Comparison of ENCODE assay signal across 8 cellular contexts in genomic region chr10:119301397-119301796, GRCh38.
DNase-seq lines count a peak whose midpoint lies in the region; ATAC-seq, FAIRE-seq and TF ChIP-seq lines count a peak whose summit lies in the region.

No MANE protein-coding gene starts in this region.

- H3K4me3 ChIP-seq in stomach: no peak overlapping the region
- H3K4me3 ChIP-seq in small intestine (ENCODE audit: low read depth in 1 of 2, low read length in 2 of 2): no peak overlapping the region
- H3K4me3 ChIP-seq in prostate gland: no peak overlapping the region

- TF ChIP-seq POLR2A in stomach (IDR thresholded peaks at IDR 0.05): no peak
- no peak for TF ChIP-seq POLR2A in prostate gland (IDR thresholded peaks at IDR 0.05)

- H3K27me3 Mint-ChIP-seq in activated T-helper 2 cell treated with anti-CD3 and anti-CD28 coated beads, Interferon-gamma antibody, Interleukin-2, Interleukin-4, amounts not matched to agents 10 μg/mL and 5 μg/mL and 100 μg/mL, durations not matched to agents 14 hours and 24 hours and 36 hours (ENCODE audit: low read depth): no peaks in the 10 kb centered on the region
- no peaks in the 10 kb centered on the region for H3K27me3 Mint-ChIP-seq in naive thymus-derived CD8-positive, alpha-beta T cell

- no peak for TF ChIP-seq EP300 in stomach (IDR thresholded peaks at IDR 0.05)

- H3K9me3 Mint-ChIP-seq in activated T-helper 2 cell treated with anti-CD3 and anti-CD28 coated beads, Interferon-gamma antibody, Interleukin-2, Interleukin-4, amounts not matched to agents 10 μg/mL and 5 μg/mL and 100 μg/mL, durations not matched to agents 14 hours and 24 hours and 36 hours: peaks cover 13% of the 10 kb centered on the region
- H3K9me3 Mint-ChIP-seq in naive thymus-derived CD8-positive, alpha-beta T cell: peaks cover 0 to 9% (median 3%) of the 10 kb centered on the region in 9 donors

- peaks cover 26% of the 10 kb centered on the region for H3K36me3 Mint-ChIP-seq in activated T-helper 2 cell treated with anti-CD3 and anti-CD28 coated beads, Interferon-gamma antibody, Interleukin-2, Interleukin-4, amounts not matched to agents 10 μg/mL and 5 μg/mL and 100 μg/mL, durations not matched to agents 14 hours and 24 hours and 36 hours (ENCODE audit: low read depth)
- H3K36me3 Mint-ChIP-seq in naive thymus-derived CD8-positive, alpha-beta T cell: peaks cover 2 to 9% (median 6%) of the 10 kb centered on the region in 3 donors

- ATAC-seq in naive thymus-derived CD8-positive, alpha-beta T cell: peak; percentile 63 to 78

- intact Hi-C loops in activated T-helper 2 cell treated with anti-CD3 and anti-CD28 coated beads, Interferon-gamma antibody, Interleukin-2, Interleukin-4, amounts not matched to agents 10 μg/mL and 5 μg/mL and 100 μg/mL, durations not matched to agents 14 hours and 24 hours and 36 hours (cut with micrococcal nuclease): loop anchor here (1.0 to 5.0 kb wide), 4 partner anchors 14 to 241 kb away; partner anchors contain the start of gene RGS10
- intact Hi-C loops in stomach (cut with DNase I; ENCODE audit: low total_unique reads) (no loop called here), prostate gland (cut with DNase I) (no loop called here)

- H3K4me1 Mint-ChIP-seq in activated T-helper 2 cell treated with anti-CD3 and anti-CD28 coated beads, Interferon-gamma antibody, Interleukin-2, Interleukin-4, amounts not matched to agents 10 μg/mL and 5 μg/mL and 100 μg/mL, durations not matched to agents 14 hours and 24 hours and 36 hours (ENCODE audit: low read depth): peaks cover 68% of the 10 kb centered on the region
- H3K4me1 Mint-ChIP-seq in naive thymus-derived CD8-positive, alpha-beta T cell: peaks cover 38 to 80% (median 70%) of the 10 kb centered on the region in 4 donors

- POLR2A ChIA-PET in naive thymus-derived CD8-positive, alpha-beta T cell (lab: Charles Lee): interaction anchor here (0.6 to 1.6 kb wide), 7 partner anchors 12 to 206 kb away, joined by 3 to 16 read pairs (median 4); partner anchors contain the start of gene GRK5

- H3K36me3 ChIP-seq in stomach: peaks cover 0 to 4% (median 0%) of the 10 kb centered on the region in 4 donors
- H3K36me3 ChIP-seq in small intestine (ENCODE audit: control insufficient read depth in 2 of 2, insufficient read depth in 2 of 2, low read length in 2 of 2): no peaks in the 10 kb centered on the region
- no peaks in the 10 kb centered on the region for H3K36me3 ChIP-seq in prostate gland

- WGBS in stomach, 5 donors: 52 to 63% (median 56%) methylated on average over 8 of the region's 8 CpGs
- 57 to 71% (median 61%) methylated on average over 8 of the region's 8 CpGs for WGBS in small intestine, 3 donors
- 72% methylated on average over 8 of the region's 8 CpGs for WGBS in prostate gland

- peak overlapping the region; percentile 63 to 81 (median 78) for H3K27ac ChIP-seq in stomach
- peak overlapping the region in 1 of 2 donors; percentile 53 for H3K27ac ChIP-seq in small intestine (ENCODE audit: low read depth in 1 of 2, low read length in 1 of 2)
- peak overlapping the region in 1 of 2 donors; percentile 34 for H3K27ac ChIP-seq in prostate gland

- H3K27me3 ChIP-seq in stomach (no peaks in the 10 kb centered on the region), small intestine (ENCODE audit: control insufficient read depth in 2 of 2, insufficient read depth in 2 of 2, low read length in 2 of 2) (no peaks in the 10 kb centered on the region), prostate gland (replicated peaks; ENCODE audit: insufficient read depth) (no peaks in the 10 kb centered on the region)

- DNase-seq in T follicular helper cell (ENCODE audit: low read depth) (peak; percentile 37), stomach (no peak), small intestine (no peak), SHP77 treated with DMSO at 0.1 percent for 48 hours (lab: John Stamatoyannopoulos, UW) (no peak), germinal center (ENCODE audit: low spot score) (no peak), prostate gland (ENCODE audit: low spot score) (no peak)
- peak; percentile 67 for DNase-seq in activated T-helper 2 cell treated with anti-CD3 and anti-CD28 coated beads, Interferon-gamma antibody, Interleukin-2, Interleukin-4, amounts not matched to agents 10 μg/mL and 5 μg/mL and 100 μg/mL, durations not matched to agents 14 hours and 24 hours and 36 hours (ENCODE audit: low spot score)
- peak in 9 of 10 donors; percentile 34 to 73 (median 57) for DNase-seq in naive thymus-derived CD8-positive, alpha-beta T cell

- H3K27ac Mint-ChIP-seq in activated T-helper 2 cell treated with anti-CD3 and anti-CD28 coated beads, Interferon-gamma antibody, Interleukin-2, Interleukin-4, amounts not matched to agents 10 μg/mL and 5 μg/mL and 100 μg/mL, durations not matched to agents 14 hours and 24 hours and 36 hours: peak overlapping the region; percentile 99
- H3K27ac Mint-ChIP-seq in naive thymus-derived CD8-positive, alpha-beta T cell: peak overlapping the region; percentile 89 to 98 (median 96)

- TF ChIP-seq CTCF in stomach (IDR thresholded peaks at IDR 0.05): no peak
- no peak for TF ChIP-seq CTCF in prostate gland (IDR thresholded peaks at IDR 0.05)

- H3K9me3 ChIP-seq in stomach: peaks cover 0 to 7% (median 0%) of the 10 kb centered on the region in 4 donors
- no peaks in the 10 kb centered on the region for H3K9me3 ChIP-seq in small intestine (ENCODE audit: control insufficient read depth, low read depth)
- H3K9me3 ChIP-seq in prostate gland: no peaks in the 10 kb centered on the region

- FAIRE-seq in small intestine (lab: Jason Lieb, UNC): no peak

- H3K4me1 ChIP-seq in stomach (peaks cover 54 to 90% (median 77%) of the 10 kb centered on the region in 4 donors), small intestine (ENCODE audit: control insufficient read depth in 2 of 2, insufficient read depth in 1 of 2, low read depth in 1 of 2, low read length in 1 of 2) (no peaks in the 10 kb centered on the region), prostate gland (replicated peaks) (no peaks in the 10 kb centered on the region)

- peak overlapping the region; percentile 72 for H3K4me3 Mint-ChIP-seq in activated T-helper 2 cell treated with anti-CD3 and anti-CD28 coated beads, Interferon-gamma antibody, Interleukin-2, Interleukin-4, amounts not matched to agents 10 μg/mL and 5 μg/mL and 100 μg/mL, durations not matched to agents 14 hours and 24 hours and 36 hours (ENCODE audit: low read depth)
- peak overlapping the region; percentile 42 to 89 (median 76) for H3K4me3 Mint-ChIP-seq in naive thymus-derived CD8-positive, alpha-beta T cell

Comparison
In these comparisons a context has a peak if more than half of its experiments do, and no peak if none do; other contexts are left out.
1. DNase-seq: peak in T follicular helper cell (single experiment), activated T-helper 2 cell treated with anti-CD3 and anti-CD28 coated beads, Interferon-gamma antibody, Interleukin-2, Interleukin-4, amounts not matched to agents 10 μg/mL and 5 μg/mL and 100 μg/mL, durations not matched to agents 14 hours and 24 hours and 36 hours (single experiment) and naive thymus-derived CD8-positive, alpha-beta T cell (9 of 10); none in stomach (single experiment), small intestine (single experiment), SHP77 treated with DMSO at 0.1 percent for 48 hours (single experiment), germinal center (single experiment) and prostate gland (single experiment).